Comparison of ENCODE assay signal across 25 cellular contexts in the genomic region with DNA sequence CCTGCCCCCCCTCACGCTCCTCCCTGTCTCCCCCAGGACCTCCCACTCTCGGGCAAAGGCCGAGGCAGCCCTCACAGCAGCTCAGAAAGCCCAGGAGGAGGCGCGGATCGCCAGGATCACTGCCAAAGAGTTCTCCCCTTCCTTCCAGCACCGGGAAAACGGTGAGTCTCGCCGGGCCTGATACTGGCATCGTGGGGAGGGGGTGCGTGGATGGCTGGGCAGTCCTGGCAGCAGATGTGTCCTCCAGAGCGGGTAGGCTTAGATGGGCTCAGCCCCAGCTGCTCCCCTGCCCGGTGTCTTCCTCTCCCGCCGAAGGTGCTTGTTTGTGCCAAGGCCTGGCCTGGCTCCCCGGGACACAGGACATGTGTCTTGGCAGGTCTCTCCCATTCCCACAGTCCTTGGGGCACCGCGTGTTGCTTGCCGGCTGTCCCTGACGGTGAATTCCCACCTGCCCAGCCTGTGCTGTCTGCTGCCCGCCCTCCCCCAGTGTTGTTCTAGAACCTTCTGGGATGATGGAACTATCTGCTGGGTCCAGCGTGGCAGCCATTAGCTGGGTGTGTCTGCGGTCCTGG.
"Had no signal": no experiment of that assay in that cellular context is flagged by ENCODE, and none has a peak within 500 bp of the region (broad histone marks: within the 10 kb centered on the region; RNA-seq: fewer than 3 reads in every experiment).

No MANE protein-coding gene starts in this region.

- H3K36me3 ChIP-seq: colonic mucosa, esophagus muscularis mucosa, gastroesophageal sphincter, lower lobe of right lung, right lobe of liver, suprapubic skin, transverse colon, vagina had no signal

- H3K4me3 ChIP-seq: colonic mucosa, esophagus muscularis mucosa, gastroesophageal sphincter, lower lobe of right lung, mucosa of descending colon, psoas muscle, right lobe of liver, suprapubic skin, transverse colon, vagina had no signal

- DNase-seq: colonic mucosa; effector memory CD4-positive, alpha-beta T cell; foreskin keratinocyte; glutamatergic neuron; immature natural killer cell; islet precursor cell; kidney glomerular epithelial cell; left colon; left ventricle myocardium superior; lower lobe of right lung; mucosa of descending colon; naive B cell; psoas muscle; right lobe of liver; small intestine; stimulated activated CD4-positive, alpha-beta T cell treated with anti-CD3 and anti-CD28 coated beads, Interleukin-15, amount 100 ng/mL, for 24 hours; stimulated activated CD4-positive, alpha-beta T cell treated with anti-CD3 and anti-CD28 coated beads, Interleukin-2, amount 100 ng/mL, for 48 hours; stimulated activated naive CD4-positive, alpha-beta T cell; stimulated activated naive CD8-positive, alpha-beta T cell treated with anti-CD3 and anti-CD28 coated beads, Interleukin-15, amount 100 ng/mL, for 72 hours; transverse colon had no signal

- H3K9me3 ChIP-seq: colonic mucosa, esophagus muscularis mucosa, gastroesophageal sphincter, lower lobe of right lung, mucosa of descending colon, psoas muscle, right lobe of liver, suprapubic skin, transverse colon, vagina had no signal

- H3K4me1 ChIP-seq: colonic mucosa, foreskin keratinocyte, gastroesophageal sphincter, lower lobe of right lung, psoas muscle, right lobe of liver, transverse colon, vagina had no signal

- H3K27me3 ChIP-seq: colonic mucosa, right lobe of liver, vagina had no signal

- ATAC-seq: foreskin keratinocyte; gastroesophageal sphincter; left colon; left ventricle myocardium superior; lower lobe of right lung; mucosa of descending colon; natural killer cell treated with Interleukin-12 subunit alpha and Interleukin-12 subunit beta and Interleukin-15 and Interleukin-18, amount 100 ng/mL, for 72 hours; right lobe of liver; stimulated activated naive CD8-positive, alpha-beta T cell treated with anti-CD3 and anti-CD28 coated beads, Interleukin-15, amount 100 ng/mL, for 72 hours had no signal

- H3K27ac ChIP-seq: colonic mucosa, esophagus muscularis mucosa, foreskin keratinocyte, gastroesophageal sphincter, lower lobe of right lung, psoas muscle, right lobe of liver, suprapubic skin, transverse colon, vagina had no signal
